Comparison of ENCODE assay signal across 9 cellular contexts in genomic region chr21:36990508-36991205, GRCh38. TPM values are rescaled to one million over a fixed set of nuclear protein-coding genes. Genes with fewer than 3 reads are reported as not detected.
DNase-seq lines count a peak whose midpoint lies in the region; ATAC-seq and TF ChIP-seq lines count a peak whose summit lies in the region.
"Had no signal": no experiment of that assay in that cellular context is flagged by ENCODE, and none has a peak within 500 bp of the region (broad histone marks: within the 10 kb centered on the region; RNA-seq: fewer than 3 reads in every experiment).

No MANE protein-coding gene starts in this region.

- peak overlapping the region in 6 of 8 donors; percentile 62 to 80 (median 66) for H3K4me3 ChIP-seq in spleen

- TF ChIP-seq CTCF in VCaP (conservative IDR thresholded peaks at IDR 0.05) (no peak), glutamatergic neuron (IDR thresholded peaks at IDR 0.05; ENCODE audit: partially characterized antibody, unreplicated experiment) (no peak), spleen (IDR thresholded peaks at IDR 0.05 in 8 of 11, conservative IDR thresholded peaks at IDR 0.05 in 3 of 11) (no peak)

- intact Hi-C loops in spleen (cut with DNase I; ENCODE audit: low total_unique reads) = no loop called here

- H3K27me3 ChIP-seq in spleen (replicated peaks in 1 of 7) = peaks cover 0 to 11% (median 0%) of the 10 kb centered on the region in 7 donors

- peaks cover 8% of the 10 kb centered on the region for H3K9me3 Mint-ChIP-seq in glutamatergic neuron (ENCODE audit: unreplicated experiment)

- H3K27me3 Mint-ChIP-seq in glutamatergic neuron (ENCODE audit: unreplicated experiment) = peaks cover 11% of the 10 kb centered on the region

- 72 to 80% (median 74%) methylated on average over 21 of the region's 21 CpGs for WGBS in spleen, 5 donors

- DNase-seq in NCI-H1417 (lab: John Stamatoyannopoulos, UW) (peak; percentile 25 to 71 (median 44)), NCI-H1417 treated with DMSO at 0.1 percent for 48 hours (lab: John Stamatoyannopoulos, UW) (no peak), glutamatergic neuron (no peak), spleen (no peak), NAMALWA (ENCODE audit: low spot score) (no peak)
- DNase-seq in stimulated activated CD4-positive, alpha-beta T cell treated with anti-CD3 and anti-CD28 coated beads, Interleukin-2, amount 100 ng/mL, for 24 hours = no peak

- peaks cover 12% of the 10 kb centered on the region for H3K4me1 Mint-ChIP-seq in glutamatergic neuron (ENCODE audit: low read depth, unreplicated experiment)

- peaks cover 5% of the 10 kb centered on the region for H3K36me3 Mint-ChIP-seq in glutamatergic neuron (ENCODE audit: unreplicated experiment)

- no peak for ATAC-seq in HG03571 (IDR thresholded peaks at IDR 0.05; ENCODE audit: unreplicated experiment)

- H3K27ac ChIP-seq in VCaP = peak overlapping the region; percentile 95
- peak overlapping the region; percentile 76 to 94 (median 92) for H3K27ac ChIP-seq in spleen
- H3K27ac ChIP-seq: neutrophil had no signal

- peak overlapping the region; percentile 92 for H3K4me3 Mint-ChIP-seq in glutamatergic neuron (ENCODE audit: unreplicated experiment)

- peaks cover 0 to 12% (median 4%) of the 10 kb centered on the region in 6 donors for H3K4me1 ChIP-seq in spleen

- no peak for TF ChIP-seq POLR2A in spleen (IDR thresholded peaks at IDR 0.05)

- H3K36me3 ChIP-seq in spleen = no peaks in the 10 kb centered on the region
- H3K36me3 ChIP-seq: neutrophil had no signal

- peak overlapping the region; percentile 95 for H3K27ac Mint-ChIP-seq in glutamatergic neuron (ENCODE audit: unreplicated experiment)

- H3K9me3 ChIP-seq in spleen = peaks cover 0 to 5% (median 0%) of the 10 kb centered on the region in 8 donors
- H3K9me3 ChIP-seq: neutrophil had no signal

RNA-seq across cellular contexts. Expression of gene RIPPLY3, which starts 15.8 kb away (rescaled TPM):
- total RNA-seq in glutamatergic neuron (ENCODE audit: unreplicated experiment) (not detected), spleen (not detected)
- polyA plus RNA-seq in spleen = under 1 TPM in 1 of 3 donors, not detected in 2; 0.05 TPM

RNA-seq across cellular contexts. Expression of gene HLCS, which starts 24.2 kb away (rescaled TPM):
- total RNA-seq in glutamatergic neuron (ENCODE audit: unreplicated experiment) (15.9 TPM), spleen (10 to 100 TPM; 10.1 to 22.8 (median 18.1) TPM)
- 1 to 10 TPM; 1.7 to 2.8 (median 1.8) TPM for polyA plus RNA-seq in spleen

Comparison
In these comparisons a context has a peak if more than half of its experiments do, and no peak if none do; other contexts are left out.
1. DNase-seq: peak in NCI-H1417 (3 of 3); none in NCI-H1417 treated with DMSO at 0.1 percent for 48 hours (single experiment), glutamatergic neuron (single experiment), spleen (single experiment), NAMALWA (single experiment) and stimulated activated CD4-positive, alpha-beta T cell treated with anti-CD3 and anti-CD28 coated beads, Interleukin-2, amount 100 ng/mL, for 24 hours (0 of 2).